In the genomic region with DNA sequence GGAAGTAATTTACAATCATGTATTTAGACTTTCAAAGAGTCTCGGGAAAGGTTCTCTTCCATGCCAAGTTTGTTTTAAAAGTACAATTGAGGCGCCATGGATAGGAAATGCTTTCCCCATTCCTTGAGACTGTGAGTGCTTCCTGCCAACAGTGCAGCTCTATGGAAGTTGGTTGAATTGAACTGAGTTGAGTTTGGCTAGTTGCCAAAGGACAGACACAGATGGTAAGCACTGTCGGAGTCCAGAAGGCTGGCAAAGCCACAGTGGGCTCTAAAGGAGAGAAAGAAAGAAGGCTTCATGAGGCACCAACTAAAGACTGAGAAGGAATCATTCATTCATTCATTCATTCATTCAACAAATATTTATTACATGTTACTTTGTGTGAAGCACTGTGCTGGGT, we compare ENCODE assay signal across 2 cellular contexts.
TF ChIP-seq lines count a peak whose summit lies in the region.

No MANE protein-coding gene starts in this region.

TF ChIP-seq in SK-N-SH, 30 proteins besides CTCF, POLR2A, EP300 and RAD21:
- TF ChIP-seq, protein P1, sequence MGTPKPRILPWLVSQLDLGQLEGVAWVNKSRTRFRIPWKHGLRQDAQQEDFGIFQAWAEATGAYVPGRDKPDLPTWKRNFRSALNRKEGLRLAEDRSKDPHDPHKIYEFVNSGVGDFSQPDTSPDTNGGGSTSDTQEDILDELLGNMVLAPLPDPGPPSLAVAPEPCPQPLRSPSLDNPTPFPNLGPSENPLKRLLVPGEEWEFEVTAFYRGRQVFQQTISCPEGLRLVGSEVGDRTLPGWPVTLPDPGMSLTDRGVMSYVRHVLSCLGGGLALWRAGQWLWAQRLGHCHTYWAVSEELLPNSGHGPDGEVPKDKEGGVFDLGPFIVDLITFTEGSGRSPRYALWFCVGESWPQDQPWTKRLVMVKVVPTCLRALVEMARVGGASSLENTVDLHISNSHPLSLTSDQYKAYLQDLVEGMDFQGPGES (IDR thresholded peaks at IDR 0.05; ENCODE audit: low read depth, low read length), result no peak
- TF ChIP-seq CHD2 (IDR thresholded peaks at IDR 0.05; ENCODE audit: low read length, partially characterized antibody) (no peak), NRF1 (IDR thresholded peaks at IDR 0.05; ENCODE audit: low read depth, low read length) (no peak), TEAD4 (IDR thresholded peaks at IDR 0.05; ENCODE audit: borderline replicate concordance, insufficient read depth) (no peak), NFIC (IDR thresholded peaks at IDR 0.05; ENCODE audit: borderline replicate concordance) (peak; percentile 36; the same call in 1 of the 2 replicates)
- TF ChIP-seq, protein P2, sequence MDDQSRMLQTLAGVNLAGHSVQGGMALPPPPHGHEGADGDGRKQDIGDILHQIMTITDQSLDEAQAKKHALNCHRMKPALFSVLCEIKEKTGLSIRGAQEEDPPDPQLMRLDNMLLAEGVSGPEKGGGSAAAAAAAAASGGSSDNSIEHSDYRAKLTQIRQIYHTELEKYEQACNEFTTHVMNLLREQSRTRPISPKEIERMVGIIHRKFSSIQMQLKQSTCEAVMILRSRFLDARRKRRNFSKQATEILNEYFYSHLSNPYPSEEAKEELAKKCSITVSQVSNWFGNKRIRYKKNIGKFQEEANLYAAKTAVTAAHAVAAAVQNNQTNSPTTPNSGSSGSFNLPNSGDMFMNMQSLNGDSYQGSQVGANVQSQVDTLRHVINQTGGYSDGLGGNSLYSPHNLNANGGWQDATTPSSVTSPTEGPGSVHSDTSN (IDR thresholded peaks at IDR 0.05), result no peak
- TF ChIP-seq, protein P3, sequence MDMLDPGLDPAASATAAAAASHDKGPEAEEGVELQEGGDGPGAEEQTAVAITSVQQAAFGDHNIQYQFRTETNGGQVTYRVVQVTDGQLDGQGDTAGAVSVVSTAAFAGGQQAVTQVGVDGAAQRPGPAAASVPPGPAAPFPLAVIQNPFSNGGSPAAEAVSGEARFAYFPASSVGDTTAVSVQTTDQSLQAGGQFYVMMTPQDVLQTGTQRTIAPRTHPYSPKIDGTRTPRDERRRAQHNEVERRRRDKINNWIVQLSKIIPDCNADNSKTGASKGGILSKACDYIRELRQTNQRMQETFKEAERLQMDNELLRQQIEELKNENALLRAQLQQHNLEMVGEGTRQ (IDR thresholded peaks at IDR 0.05; ENCODE audit: borderline replicate concordance, low read depth, low read length), result no peak

TF ChIP-seq in SK-N-SH treated with all-trans-retinoic acid at 6 μM for 48 hours, 23 proteins besides CTCF, POLR2A, EP300 and RAD21 (continued from another document):
- TF ChIP-seq POU6F1 (CRISPR knock-in tag; IDR thresholded peaks at IDR 0.05; ENCODE audit: borderline replicate concordance, low read depth) (no peak), ZFP30 (CRISPR knock-in tag; IDR thresholded peaks at IDR 0.05) (no peak)
- TF ChIP-seq, protein P4, sequence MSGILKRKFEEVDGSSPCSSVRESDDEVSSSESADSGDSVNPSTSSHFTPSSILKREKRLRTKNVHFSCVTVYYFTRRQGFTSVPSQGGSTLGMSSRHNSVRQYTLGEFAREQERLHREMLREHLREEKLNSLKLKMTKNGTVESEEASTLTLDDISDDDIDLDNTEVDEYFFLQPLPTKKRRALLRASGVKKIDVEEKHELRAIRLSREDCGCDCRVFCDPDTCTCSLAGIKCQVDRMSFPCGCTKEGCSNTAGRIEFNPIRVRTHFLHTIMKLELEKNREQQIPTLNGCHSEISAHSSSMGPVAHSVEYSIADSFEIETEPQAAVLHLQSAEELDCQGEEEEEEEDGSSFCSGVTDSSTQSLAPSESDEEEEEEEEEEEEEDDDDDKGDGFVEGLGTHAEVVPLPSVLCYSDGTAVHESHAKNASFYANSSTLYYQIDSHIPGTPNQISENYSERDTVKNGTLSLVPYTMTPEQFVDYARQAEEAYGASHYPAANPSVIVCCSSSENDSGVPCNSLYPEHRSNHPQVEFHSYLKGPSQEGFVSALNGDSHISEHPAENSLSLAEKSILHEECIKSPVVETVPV (CRISPR knock-in tag; IDR thresholded peaks at IDR 0.05), result no peak
